ENCODE assay signal across 11 cellular contexts in genomic region chr7:126727930-126728331, GRCh38.
DNase-seq lines count a peak whose midpoint lies in the region; ATAC-seq, FAIRE-seq and TF ChIP-seq lines count a peak whose summit lies in the region.
"Had no signal": no experiment of that assay in that cellular context is flagged by ENCODE, and none has a peak within 500 bp of the region (broad histone marks: within the 10 kb centered on the region; RNA-seq: fewer than 3 reads in every experiment).

No MANE protein-coding gene starts in this region.

- TF ChIP-seq CTCF in Panc1 (IDR thresholded peaks at IDR 0.05) = no peak
- TF ChIP-seq CTCF in uterus (IDR thresholded peaks at IDR 0.05) = no peak

- intact Hi-C loops in Panc1 (cut with micrococcal nuclease; ENCODE audit: unreplicated experiment) (no loop called here), uterus (cut with DNase I; ENCODE audit: low total_unique reads) (no loop called here), left cardiac atrium (cut with DNase I) (no loop called here)

- peak; percentile 5 for DNase-seq in AG08395 (ENCODE audit: low spot score)
- DNase-seq in H54 (ENCODE audit: insufficient read length, low spot score) = peak; percentile 18
- DNase-seq in Panc1 (ENCODE audit: low read depth, low spot score) = peak; percentile 17
- peak; percentile 33 for DNase-seq in epithelial cell of prostate (ENCODE audit: low read depth, low spot score)
- DNase-seq in uterus = no peak
- no peak for DNase-seq in left cardiac atrium
- DNase-seq: NCI-H2081, T-helper 9 cell had no signal

- no peaks in the 10 kb centered on the region for H3K9me3 ChIP-seq in Panc1 (ENCODE audit: control insufficient read depth, insufficient read depth, low read depth, low read length)
- H3K9me3 ChIP-seq in uterus = no peaks in the 10 kb centered on the region
- H3K9me3 ChIP-seq: thoracic aorta had no signal

- no peak for TF ChIP-seq POLR2A in H54 (IDR thresholded peaks at IDR 0.05; ENCODE audit: low read depth, low read length)
- no peak for TF ChIP-seq POLR2A in uterus (IDR thresholded peaks at IDR 0.05)

- FAIRE-seq in H54 (lab: Jason Lieb, UNC) = peak; percentile 93

- in situ Hi-C loops in Panc1 (cut with HindIII; ENCODE audit: low pct_unique_long_range_greater_than_20kb, low sequenced_read_pairs) = no loop called here

- no TSS peak for BruUV-seq in Panc1 (replicated peaks; lab: Mats Ljungman, UMichigan)

- ATAC-seq in Panc1 = no peak
- no peak for ATAC-seq in GM21447 (IDR thresholded peaks at IDR 0.05; ENCODE audit: unreplicated experiment)
- ATAC-seq in GM21423 (IDR thresholded peaks at IDR 0.05; ENCODE audit: unreplicated experiment) = no peak
- no peak for ATAC-seq in left cardiac atrium

- H3K27me3 ChIP-seq in Panc1 (ENCODE audit: control insufficient read depth, insufficient read depth, low read length) (no peaks in the 10 kb centered on the region), uterus (no peaks in the 10 kb centered on the region)

- H3K4me3 ChIP-seq in Panc1 (ENCODE audit: low read depth in 2 of 2, low read length in 2 of 2) (no peak overlapping the region), uterus (no peak overlapping the region)
- H3K4me3 ChIP-seq: thoracic aorta had no signal

- H3K27ac ChIP-seq in Panc1 (ENCODE audit: low read length) = no peak overlapping the region
- H3K27ac ChIP-seq in epithelial cell of prostate = peak overlapping the region; percentile 33
- no peak overlapping the region for H3K27ac ChIP-seq in uterus
- H3K27ac ChIP-seq: thoracic aorta had no signal

- H3K4me1 ChIP-seq in Panc1 (ENCODE audit: control insufficient read depth, insufficient read depth, low read length) (no peaks in the 10 kb centered on the region), uterus (no peaks in the 10 kb centered on the region)

- H3K36me3 ChIP-seq in Panc1 (ENCODE audit: control insufficient read depth, insufficient read depth, low read length) (no peaks in the 10 kb centered on the region), uterus (no peaks in the 10 kb centered on the region)
- H3K36me3 ChIP-seq: thoracic aorta had no signal

- POLR2A ChIA-PET in Panc1 (lab: Charles Lee) = no interaction called here

- CTCF ChIA-PET in Panc1 (lab: Charles Lee) = no interaction called here

Comparison
In these comparisons a context has a peak if more than half of its experiments do, and no peak if none do; other contexts are left out.
1. DNase-seq: peak in AG08395 (single experiment), H54 (single experiment), Panc1 (single experiment) and epithelial cell of prostate (single experiment); none in uterus (0 of 2) and left cardiac atrium (single experiment).